Comparison of ENCODE assay signal across 1 cellular context in genomic region chr20:11687546-11688292, GRCh38.
TF ChIP-seq lines count a peak whose summit lies in the region.

No MANE protein-coding gene starts in this region.

TF ChIP-seq in HepG2, 621 proteins besides CTCF, POLR2A, EP300 and RAD21 (continued from another document and continues in another):
- TF ChIP-seq DR1 (CRISPR knock-in tag; IDR thresholded peaks at IDR 0.05): no peak
- no peak for TF ChIP-seq STAG1 (CRISPR knock-in tag; IDR thresholded peaks at IDR 0.05)
- TF ChIP-seq ZNF777 (CRISPR knock-in tag; IDR thresholded peaks at IDR 0.05): no peak
- no peak for TF ChIP-seq U2AF1 (optimal IDR thresholded peaks at IDR 0.05; ENCODE audit: low read depth, low read length)
- no peak for TF ChIP-seq PRDM10 (CRISPR knock-in tag; IDR thresholded peaks at IDR 0.05; ENCODE audit: low read depth)
- TF ChIP-seq HDAC2 (CRISPR knock-in tag; IDR thresholded peaks at IDR 0.05): peak; percentile 43; the same call in 1 of the 2 replicates
- TF ChIP-seq PHF8 (CRISPR knock-in tag; IDR thresholded peaks at IDR 0.05): no peak
- TF ChIP-seq ELF1 (CRISPR knock-in tag; IDR thresholded peaks at IDR 0.05): peak; percentile 26; the same call in 1 of the 2 replicates
- TF ChIP-seq SP2 (CRISPR knock-in tag; IDR thresholded peaks at IDR 0.05): no peak
- TF ChIP-seq WIZ (CRISPR knock-in tag; IDR thresholded peaks at IDR 0.05): no peak
- TF ChIP-seq ZSCAN21 (CRISPR knock-in tag; IDR thresholded peaks at IDR 0.05; ENCODE audit: borderline replicate concordance): no peak
- peak; percentile 29 for TF ChIP-seq TEAD3 (CRISPR knock-in tag; optimal IDR thresholded peaks at IDR 0.05; ENCODE audit: borderline replicate concordance)
- peak; percentile 52; the same call in 1 of the 2 replicates for TF ChIP-seq MEIS2 (CRISPR knock-in tag; IDR thresholded peaks at IDR 0.05)
- TF ChIP-seq HINFP (CRISPR knock-in tag; IDR thresholded peaks at IDR 0.05; ENCODE audit: low read depth): no peak
- TF ChIP-seq RFXAP (CRISPR knock-in tag; IDR thresholded peaks at IDR 0.05; ENCODE audit: borderline replicate concordance): no peak
- TF ChIP-seq LCORL (IDR thresholded peaks at IDR 0.05): no peak
- TF ChIP-seq LCORL (CRISPR knock-in tag; IDR thresholded peaks at IDR 0.05): peak; percentile 77; the same call in 1 of the 2 replicates
- TF ChIP-seq NFKBIZ (CRISPR knock-in tag; IDR thresholded peaks at IDR 0.05): no peak
- no peak for TF ChIP-seq ZNF281 (CRISPR knock-in tag; IDR thresholded peaks at IDR 0.05; ENCODE audit: borderline replicate concordance)
- TF ChIP-seq KDM5A (IDR thresholded peaks at IDR 0.05; ENCODE audit: borderline replicate concordance, low read length): no peak
- no peak for TF ChIP-seq ZNF256 (CRISPR knock-in tag; conservative IDR thresholded peaks at IDR 0.05)
- TF ChIP-seq ZNF720 (CRISPR knock-in tag; IDR thresholded peaks at IDR 0.05): no peak
- TF ChIP-seq ZIK1 (CRISPR knock-in tag; IDR thresholded peaks at IDR 0.05; ENCODE audit: borderline replicate concordance, low read depth): no peak
- TF ChIP-seq HMG20B (CRISPR knock-in tag; conservative IDR thresholded peaks at IDR 0.05): no peak
- TF ChIP-seq AFF4 (CRISPR knock-in tag; IDR thresholded peaks at IDR 0.05): no peak
- peak; percentile 80 for TF ChIP-seq GATAD2A (CRISPR knock-in tag; IDR thresholded peaks at IDR 0.05)
- TF ChIP-seq ATF4 (CRISPR knock-in tag; IDR thresholded peaks at IDR 0.05): peak in 1 of 2 experiments; percentile 79; a peak in 2 of 4 replicates
- TF ChIP-seq MIER2 (CRISPR knock-in tag; IDR thresholded peaks at IDR 0.05): 0 out of 2 replicates have a peak, but pooled peaks have one; percentile 44
- TF ChIP-seq RBM22 (optimal IDR thresholded peaks at IDR 0.05; ENCODE audit: low read length): no peak
- no peak for TF ChIP-seq SSRP1 (CRISPR knock-in tag; IDR thresholded peaks at IDR 0.05)
- TF ChIP-seq ZBTB1 (CRISPR knock-in tag; IDR thresholded peaks at IDR 0.05; ENCODE audit: borderline replicate concordance): no peak
- TF ChIP-seq SCMH1 (CRISPR knock-in tag; IDR thresholded peaks at IDR 0.05; ENCODE audit: borderline replicate concordance): 0 out of 2 replicates have a peak, but pooled peaks have one; percentile 22
- no peak for TF ChIP-seq CAMTA2 (CRISPR knock-in tag; IDR thresholded peaks at IDR 0.05; ENCODE audit: borderline replicate concordance)
- peak; percentile 35; the same call in 1 of the 2 replicates for TF ChIP-seq FOXO1 (CRISPR knock-in tag; IDR thresholded peaks at IDR 0.05)
- no peak for TF ChIP-seq CEBPG (CRISPR knock-in tag; IDR thresholded peaks at IDR 0.05)
- no peak for TF ChIP-seq SIN3A (IDR thresholded peaks at IDR 0.05; ENCODE audit: borderline replicate concordance, low read depth, low read length)
- TF ChIP-seq FOSL1 (CRISPR knock-in tag; IDR thresholded peaks at IDR 0.05; ENCODE audit: borderline replicate concordance): peak; percentile 53; the same call in 1 of the 2 replicates
- no peak for TF ChIP-seq ZNF678 (CRISPR knock-in tag; IDR thresholded peaks at IDR 0.05)
- TF ChIP-seq NFE2L1 (CRISPR knock-in tag; IDR thresholded peaks at IDR 0.05; ENCODE audit: borderline replicate concordance): no peak
- no peak for TF ChIP-seq ZNF574 (CRISPR knock-in tag; IDR thresholded peaks at IDR 0.05)
- no peak for TF ChIP-seq PAX8 (CRISPR knock-in tag; IDR thresholded peaks at IDR 0.05; ENCODE audit: borderline replicate concordance)
- peak; percentile 89 for TF ChIP-seq MLX (CRISPR knock-in tag; IDR thresholded peaks at IDR 0.05)
- TF ChIP-seq TIGD3 (CRISPR knock-in tag; IDR thresholded peaks at IDR 0.05; ENCODE audit: borderline replicate concordance): no peak
- TF ChIP-seq ZNF232 (CRISPR knock-in tag; IDR thresholded peaks at IDR 0.05; ENCODE audit: borderline replicate concordance): no peak
- TF ChIP-seq SP4 (CRISPR knock-in tag; IDR thresholded peaks at IDR 0.05): no peak
- no peak for TF ChIP-seq PLSCR1 (CRISPR knock-in tag; IDR thresholded peaks at IDR 0.05; ENCODE audit: borderline replicate concordance)
- no peak for TF ChIP-seq ZNF766 (CRISPR knock-in tag; IDR thresholded peaks at IDR 0.05; ENCODE audit: borderline replicate concordance)
